In genomic region chr9:13491138-13491492, GRCh38 we compare ENCODE assay signal across 17 cellular contexts.
DNase-seq lines count a peak whose midpoint lies in the region; ATAC-seq and TF ChIP-seq lines count a peak whose summit lies in the region.
"Had no signal": no experiment of that assay in that cellular context is flagged by ENCODE, and none has a peak within 500 bp of the region (broad histone marks: within the 10 kb centered on the region; RNA-seq: fewer than 3 reads in every experiment).

No MANE protein-coding gene starts in this region.

- TF ChIP-seq CTCF in heart left ventricle (IDR thresholded peaks at IDR 0.05) (no peak), choroid plexus epithelial cell (conservative IDR thresholded peaks at IDR 0.05; ENCODE audit: low read depth, low read length) (no peak)
- TF ChIP-seq CTCF in CD4-positive, alpha-beta T cell (IDR thresholded peaks at IDR 0.05): no peak

- H3K27ac ChIP-seq in heart left ventricle: peak overlapping the region in 1 of 12 donors; percentile 12
- peak overlapping the region; percentile 75 for H3K27ac ChIP-seq in iPS-20b (ENCODE audit: low read length)
- no peak overlapping the region for H3K27ac ChIP-seq in aorta (ENCODE audit: low read depth in 1 of 2, low read length in 2 of 2)
- no peak overlapping the region for H3K27ac ChIP-seq in CD4-positive, alpha-beta T cell (ENCODE audit: low read depth, low read length)

- peaks cover 4% of the 10 kb centered on the region for H3K9me3 Mint-ChIP-seq in CD4-positive, alpha-beta T cell
- no peaks in the 10 kb centered on the region for H3K9me3 Mint-ChIP-seq in activated CD4-positive, alpha-beta T cell treated with anti-CD3 and anti-CD28 coated beads, Interleukin-2, amount 10 ng/mL, durations not matched to agents 7 days and 5 days

- no peaks in the 10 kb centered on the region for H3K4me1 Mint-ChIP-seq in CD4-positive, alpha-beta T cell (ENCODE audit: low read depth)
- H3K4me1 Mint-ChIP-seq in activated CD4-positive, alpha-beta T cell treated with anti-CD3 and anti-CD28 coated beads, Interleukin-2, amount 10 ng/mL, durations not matched to agents 7 days and 5 days: no peaks in the 10 kb centered on the region

- H3K4me3 ChIP-seq in heart left ventricle (no peak overlapping the region), choroid plexus epithelial cell (ENCODE audit: low read depth, low read length) (no peak overlapping the region), iPS-20b (ENCODE audit: low read length) (peak overlapping the region; percentile 20; the same call in 1 of the 2 replicates), aorta (ENCODE audit: low read length in 2 of 2) (no peak overlapping the region)

- POLR2A ChIA-PET in CD4-positive, alpha-beta T cell (lab: Charles Lee): no interaction called here
- POLR2A ChIA-PET in activated CD4-positive, alpha-beta T cell treated with anti-CD3 and anti-CD28 coated beads, Interleukin-2, amount 10 ng/mL, durations not matched to agents 7 days and 5 days (lab: Charles Lee): no interaction called here

- H3K36me3 Mint-ChIP-seq in CD4-positive, alpha-beta T cell (ENCODE audit: low read depth): no peaks in the 10 kb centered on the region
- no peaks in the 10 kb centered on the region for H3K36me3 Mint-ChIP-seq in activated CD4-positive, alpha-beta T cell treated with anti-CD3 and anti-CD28 coated beads, Interleukin-2, amount 10 ng/mL, durations not matched to agents 7 days and 5 days (ENCODE audit: low read depth)
- H3K36me3 Mint-ChIP-seq: CD8-positive, alpha-beta T cell had no signal

- H3K9ac ChIP-seq in iPS-20b (ENCODE audit: low read depth, low read length): peak overlapping the region; percentile 36

- intact Hi-C loops in Right ventricle myocardium inferior (cut with DNase I) (no loop called here), heart left ventricle (cut with DNase I) (no loop called here), aorta (cut with DNase I) (no loop called here), left colon (cut with DNase I, micrococcal nuclease) (no loop called here)
- intact Hi-C loops in CD4-positive, alpha-beta T cell (cut with DNase I, micrococcal nuclease): no loop called here

- H3K4me3 Mint-ChIP-seq in CD4-positive, alpha-beta T cell: no peak overlapping the region
- H3K4me3 Mint-ChIP-seq in activated CD4-positive, alpha-beta T cell treated with anti-CD3 and anti-CD28 coated beads, Interleukin-2, amount 10 ng/mL, durations not matched to agents 7 days and 5 days: no peak overlapping the region
- H3K4me3 Mint-ChIP-seq: CD8-positive, alpha-beta T cell had no signal

- no peaks in the 10 kb centered on the region for H3K27me3 Mint-ChIP-seq in CD4-positive, alpha-beta T cell
- H3K27me3 Mint-ChIP-seq in activated CD4-positive, alpha-beta T cell treated with anti-CD3 and anti-CD28 coated beads, Interleukin-2, amount 10 ng/mL, durations not matched to agents 7 days and 5 days: no peaks in the 10 kb centered on the region

- DNase-seq in Right ventricle myocardium inferior (ENCODE audit: missing footprints) (no peak), heart left ventricle (no peak), choroid plexus epithelial cell (ENCODE audit: low read depth) (peak; percentile 13), aorta (no peak), left colon (no peak)
- no peak for DNase-seq in CD4-positive, alpha-beta T cell
- no peak for DNase-seq in activated CD4-positive, alpha-beta T cell treated with anti-CD3 and anti-CD28 coated beads, Interleukin-2, amount 10 ng/mL, durations not matched to agents 7 days and 5 days
- DNase-seq: 8988T; CD8-positive, alpha-beta T cell; HCEC 1CT; MV-4-11; NCI-H1417 treated with DMSO at 0.1 percent for 48 hours; NCI-H2029; NCI-H2171 treated with DMSO at 0.1 percent for 48 hours; NCI-H748 treated with DMSO at 0.1 percent for 48 hours; OCI-M1 had no signal

- no peaks in the 10 kb centered on the region for H3K36me3 ChIP-seq in heart left ventricle
- no peaks in the 10 kb centered on the region for H3K36me3 ChIP-seq in iPS-20b (ENCODE audit: insufficient read depth, low read depth, low read length)
- H3K36me3 ChIP-seq in aorta (ENCODE audit: control insufficient read depth in 1 of 2, insufficient read depth in 2 of 2, low read length in 1 of 2): no peaks in the 10 kb centered on the region

- no peak overlapping the region for H3K27ac Mint-ChIP-seq in CD4-positive, alpha-beta T cell
- no peak overlapping the region for H3K27ac Mint-ChIP-seq in activated CD4-positive, alpha-beta T cell treated with anti-CD3 and anti-CD28 coated beads, Interleukin-2, amount 10 ng/mL, durations not matched to agents 7 days and 5 days
- H3K27ac Mint-ChIP-seq: CD8-positive, alpha-beta T cell had no signal

- H3K9me3 ChIP-seq in heart left ventricle (peaks cover 0 to 4% (median 0%) of the 10 kb centered on the region in 12 donors), iPS-20b (ENCODE audit: insufficient read depth, low read depth, low read length) (peaks cover 4% of the 10 kb centered on the region; the same call in 1 of the 2 replicates), aorta (ENCODE audit: control insufficient read depth, low read length) (no peaks in the 10 kb centered on the region)
- no peaks in the 10 kb centered on the region for H3K9me3 ChIP-seq in CD4-positive, alpha-beta T cell (ENCODE audit: control insufficient read depth, low read length)

- peaks cover 0 to 15% (median 4%) of the 10 kb centered on the region in 12 donors for H3K4me1 ChIP-seq in heart left ventricle
- peaks cover 39% of the 10 kb centered on the region for H3K4me1 ChIP-seq in iPS-20b (ENCODE audit: insufficient read depth, low read length)
- H3K4me1 ChIP-seq in aorta (ENCODE audit: control insufficient read depth in 1 of 2, insufficient read depth in 2 of 2, low read length in 2 of 2): peaks cover 5 to 10% of the 10 kb centered on the region in 2 donors

- ATAC-seq in Right ventricle myocardium inferior (peak; percentile 36), heart left ventricle (no peak), aorta (ENCODE audit: low FRiP score) (peak; percentile 9), left colon (no peak)
- ATAC-seq in CD4-positive, alpha-beta T cell (ENCODE audit: poor library complexity): no peak
- ATAC-seq: CD8-positive, alpha-beta T cell had no signal

- H3K27me3 ChIP-seq in heart left ventricle (no peaks in the 10 kb centered on the region), iPS-20b (ENCODE audit: insufficient read depth, low read length) (no peaks in the 10 kb centered on the region), aorta (ENCODE audit: control insufficient read depth in 1 of 2, insufficient read depth in 2 of 2, low read length in 1 of 2) (no peaks in the 10 kb centered on the region)
- H3K27me3 ChIP-seq in CD4-positive, alpha-beta T cell (ENCODE audit: control insufficient read depth, insufficient read depth, low read length): no peaks in the 10 kb centered on the region

- CTCF ChIA-PET in CD4-positive, alpha-beta T cell (lab: Charles Lee): no interaction called here
- CTCF ChIA-PET in activated CD4-positive, alpha-beta T cell treated with anti-CD3 and anti-CD28 coated beads, Interleukin-2, amount 10 ng/mL, durations not matched to agents 7 days and 5 days (lab: Charles Lee): no interaction called here

- no peak for TF ChIP-seq POLR2A in heart left ventricle (IDR thresholded peaks at IDR 0.05)

- WGBS in heart left ventricle, 4 donors: 50 to 71% (median 60%) methylated on average over 1 of the region's 1 CpG
- WGBS in aorta, 2 donors: 11% methylated on average over 1 of the region's 1 CpG

Comparison
In these comparisons a context has a peak if more than half of its experiments do, and no peak if none do; other contexts are left out.
1. ATAC-seq: peak in Right ventricle myocardium inferior (single experiment) and aorta (single experiment); none in heart left ventricle (0 of 4), CD4-positive, alpha-beta T cell (single experiment) and left colon (single experiment).